In the genomic region with DNA sequence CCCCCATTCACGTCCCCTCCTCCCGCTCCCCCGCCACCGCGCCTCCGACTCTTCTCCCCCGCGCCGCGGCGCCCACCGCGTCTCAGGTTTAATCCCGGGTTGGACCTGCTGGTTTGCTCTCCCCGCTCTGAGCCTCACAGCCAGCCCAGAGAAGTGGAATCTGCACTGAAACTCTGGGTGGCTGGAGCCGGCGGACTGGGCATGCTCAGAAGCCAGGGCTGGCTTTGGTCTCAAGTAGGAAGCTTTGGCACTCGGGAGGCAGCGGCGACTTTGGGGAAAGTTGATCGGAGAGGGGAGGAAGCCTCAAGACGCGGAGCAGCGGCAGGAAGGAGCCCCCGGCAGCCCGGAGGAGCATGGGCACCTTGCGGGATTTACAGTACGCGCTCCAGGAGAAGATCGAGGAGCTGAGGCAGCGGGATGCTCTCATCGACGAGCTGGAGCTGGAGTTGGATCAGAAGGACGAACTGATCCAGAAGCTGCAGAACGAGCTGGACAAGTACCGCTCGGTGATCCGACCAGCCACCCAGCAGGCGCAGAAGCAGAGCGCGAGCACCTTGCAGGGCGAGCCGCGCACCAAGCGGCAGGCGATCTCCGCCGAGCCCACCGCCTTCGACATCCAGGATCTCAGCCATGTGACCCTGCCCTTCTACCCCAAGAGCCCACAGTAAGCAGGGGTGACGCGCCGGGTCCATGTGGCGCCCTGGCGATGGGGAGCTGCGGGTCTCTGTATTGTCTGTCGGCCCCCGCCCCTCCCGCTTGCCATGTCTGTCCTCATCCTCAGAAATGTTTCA, we compare ENCODE assay signal across 9 cellular contexts. TPM values are rescaled to one million over a fixed set of nuclear protein-coding genes. Genes with fewer than 3 reads are reported as not detected.
A peak's percentile ranks its signal among the peaks of the same experiment; 100 is the strongest.
DNase-seq lines count a peak whose midpoint lies in the region; ATAC-seq, FAIRE-seq and TF ChIP-seq lines count a peak whose summit lies in the region.
"Had no signal": no experiment of that assay in that cellular context is flagged by ENCODE, and none has a peak within 500 bp of the region (broad histone marks: within the 10 kb centered on the region; RNA-seq: fewer than 3 reads in every experiment).

A gene (plus strand): TSS at position 250 of the 791 bp plus-strand sequence.

- no peaks in the 10 kb centered on the region for H3K9me3 Mint-ChIP-seq in effector memory CD8-positive, alpha-beta T cell
- no peaks in the 10 kb centered on the region for H3K9me3 Mint-ChIP-seq in stimulated activated naive B cell treated with anti-CD40 and anti-IgM and Interleukin-4, amounts not matched to agents 10 μg/mL and 1 μg/mL and 100 μg/mL, for 72 hours

- H3K4me3 Mint-ChIP-seq in effector memory CD8-positive, alpha-beta T cell = peak within 1 kb of the TSS; percentile 74 to 80
- peak within 1 kb of the TSS; percentile 81 to 87 for H3K4me3 Mint-ChIP-seq in stimulated activated naive B cell treated with anti-CD40 and anti-IgM and Interleukin-4, amounts not matched to agents 10 μg/mL and 1 μg/mL and 100 μg/mL, for 72 hours

- H4K20me1 ChIP-seq in BLaER1 (no peaks in the 10 kb centered on the region), HepG2 (ENCODE audit: insufficient read depth, low read length) (no peaks in the 10 kb centered on the region)

- no peak within 1 kb of the TSS for H3K27ac Mint-ChIP-seq in effector memory CD8-positive, alpha-beta T cell
- no peak within 1 kb of the TSS for H3K27ac Mint-ChIP-seq in stimulated activated naive B cell treated with anti-CD40 and anti-IgM and Interleukin-4, amounts not matched to agents 10 μg/mL and 1 μg/mL and 100 μg/mL, for 72 hours

- POLR2A ChIA-PET in HEK293 (lab: Yijun Ruan, JAX) = interaction anchor here (1.4 to 2.9 kb wide), 4 partner anchors 10 to 625 kb away, joined by 3 to 21 read pairs (median 4); a partner anchor contains a TSS
- POLR2A ChIA-PET in HepG2 (lab: Yijun Ruan, JAX) = no interaction called here

- peaks cover 30% of the 10 kb centered on the region for H3K27me3 ChIP-seq in BLaER1
- peaks cover 3 to 30% of the 10 kb centered on the region in 2 experiments; a peak in 3 of 5 replicates for H3K27me3 ChIP-seq in HepG2 (ENCODE audit: control insufficient read depth in 1 of 2, insufficient read depth in 2 of 2, low read length in 2 of 2)

- peaks cover 59 to 64% of the 10 kb centered on the region in 2 donors for H3K27me3 Mint-ChIP-seq in effector memory CD8-positive, alpha-beta T cell
- H3K27me3 Mint-ChIP-seq in stimulated activated naive B cell treated with anti-CD40 and anti-IgM and Interleukin-4, amounts not matched to agents 10 μg/mL and 1 μg/mL and 100 μg/mL, for 72 hours = peaks cover 41 to 48% of the 10 kb centered on the region in 2 donors

- ATAC-seq in effector memory CD8-positive, alpha-beta T cell (replicated peaks) = no peak
- peak; percentile 97 for ATAC-seq in HepG2
- ATAC-seq in stimulated activated naive B cell treated with anti-CD40 and anti-IgM and Interleukin-4, amounts not matched to agents 10 μg/mL and 1 μg/mL and 100 μg/mL, for 72 hours (replicated peaks) = peak; percentile 64 to 65
- no peak for ATAC-seq in HG03039 (IDR thresholded peaks at IDR 0.05; ENCODE audit: unreplicated experiment)

- no peaks in the 10 kb centered on the region for H3K79me2 ChIP-seq in HepG2 (ENCODE audit: insufficient read depth, low read length)

- CTCF ChIA-PET in HEK293 (lab: Yijun Ruan, JAX) (interaction anchor here (0.6 to 2.7 kb wide), 3 partner anchors 11 to 1260 kb away, joined by 3 to 13 read pairs (median 4); no protein-coding TSS in a partner anchor), HepG2 (lab: Yijun Ruan, JAX; ENCODE audit: low intra/inter-chr PET ratio, low total read pairs) (no interaction called here)

- H3K4me3 ChIP-seq in BLaER1 (peak within 1 kb of the TSS; percentile 64), HEK293 (ENCODE audit: low read depth, low read length) (peak within 1 kb of the TSS; percentile 64), HepG2 (replicated peaks in 1 of 3; ENCODE audit: insufficient read depth in 1 of 3, low read depth in 2 of 3, low read length in 3 of 3) (peak within 1 kb of the TSS; percentile 20 to 52 (median 40); a peak in 4 of 6 replicates)

- no peak within 1 kb of the TSS for H3K27ac ChIP-seq in BLaER1
- peak within 1 kb of the TSS; percentile 79 for H3K27ac ChIP-seq in HEK293 (ENCODE audit: extremely low read depth, low read depth, low read length)
- H3K27ac ChIP-seq in HepG2 (ENCODE audit: extremely low read length, insufficient read depth, low read length) = no peak within 1 kb of the TSS
- H3K27ac ChIP-seq: HL-60 had no signal

- in situ Hi-C loops in HepG2 (cut with HindIII; ENCODE audit: extremely low pct_ligation_motif_present, low pct_unique_long_range_greater_than_20kb) = loop anchor here (25.0 kb wide), 1 partner anchor 888 kb away; no protein-coding TSS in a partner anchor

- H3K4me1 ChIP-seq in BLaER1 (no peaks in the 10 kb centered on the region; the same call in 1 of the 2 replicates), HEK293 (ENCODE audit: control insufficient read depth, insufficient read depth, low read length) (peaks cover 18% of the 10 kb centered on the region), HepG2 (ENCODE audit: insufficient read depth, low read length) (peaks cover 9% of the 10 kb centered on the region; the same call in 1 of the 2 replicates)

- no TSS peak for BruUV-seq in HepG2 (replicated peaks; lab: Mats Ljungman, UMichigan)

- WGBS in HepG2 (ENCODE audit: low lambda C conversion rate) = 52% methylated on average over 39 of the region's 59 CpGs

- no peak for FAIRE-seq in HepG2 (lab: Jason Lieb, UNC)

- H3K36me3 ChIP-seq in BLaER1 (no peaks in the 10 kb centered on the region), HEK293 (ENCODE audit: control insufficient read depth in 2 of 2, insufficient read depth in 1 of 2, low read length in 2 of 2) (no peaks in the 10 kb centered on the region), HepG2 (replicated peaks in 1 of 2; ENCODE audit: control insufficient read depth in 1 of 2, insufficient read depth in 2 of 2, low read length in 2 of 2) (no peaks in the 10 kb centered on the region)

- no peak for TF ChIP-seq RAD21 in HepG2 (CRISPR knock-in tag; IDR thresholded peaks at IDR 0.05)

- peaks cover 5% of the 10 kb centered on the region for H3K36me3 Mint-ChIP-seq in effector memory CD8-positive, alpha-beta T cell (ENCODE audit: insufficient read depth)
- peaks cover 0 to 1% of the 10 kb centered on the region in 2 donors for H3K36me3 Mint-ChIP-seq in stimulated activated naive B cell treated with anti-CD40 and anti-IgM and Interleukin-4, amounts not matched to agents 10 μg/mL and 1 μg/mL and 100 μg/mL, for 72 hours

- DNase-seq in SKM-1 (lab: John Stamatoyannopoulos, UW; ENCODE audit: unreplicated experiment) (peak; percentile 5), HepG2 (ENCODE audit: low spot score) (peak; percentile 5), DMS153 treated with DMSO at 0.1 percent for 48 hours (lab: John Stamatoyannopoulos, UW; ENCODE audit: unreplicated experiment) (no peak)
- no peak for DNase-seq in effector memory CD8-positive, alpha-beta T cell
- no peak for DNase-seq in stimulated activated naive B cell treated with anti-CD40 and anti-IgM and Interleukin-4, amounts not matched to agents 10 μg/mL and 1 μg/mL and 100 μg/mL, for 72 hours

- H3K9ac ChIP-seq in BLaER1 (no peak within 1 kb of the TSS), HepG2 (ENCODE audit: insufficient read depth, low read depth, low read length) (no peak within 1 kb of the TSS)

- TF ChIP-seq EP300 in HepG2 (IDR thresholded peaks at IDR 0.05; ENCODE audit: low read depth in 2 of 2, low read length in 2 of 2) (no peak), HepG2 (CRISPR knock-in tag; IDR thresholded peaks at IDR 0.05; ENCODE audit: borderline replicate concordance) (no peak)

- H3K9me3 ChIP-seq in BLaER1 (peaks cover 5% of the 10 kb centered on the region; the same call in 1 of the 2 replicates), HEK293 (ENCODE audit: control insufficient read depth, insufficient read depth, low read depth, low read length) (no peaks in the 10 kb centered on the region), HepG2 (ENCODE audit: low read length) (no peaks in the 10 kb centered on the region)

- peaks cover 7 to 8% of the 10 kb centered on the region in 2 donors for H3K4me1 Mint-ChIP-seq in effector memory CD8-positive, alpha-beta T cell (ENCODE audit: low read depth in 2 of 2)
- H3K4me1 Mint-ChIP-seq in stimulated activated naive B cell treated with anti-CD40 and anti-IgM and Interleukin-4, amounts not matched to agents 10 μg/mL and 1 μg/mL and 100 μg/mL, for 72 hours = peaks cover 12 to 15% of the 10 kb centered on the region in 2 donors

- H2AFZ ChIP-seq in HepG2 (ENCODE audit: low read length) = no peak within 1 kb of the TSS

- intact Hi-C loops in HepG2 (cut with micrococcal nuclease; ENCODE audit: unreplicated experiment) = loop anchor here (5.0 kb wide), 1 partner anchor 62 kb away; no protein-coding TSS in a partner anchor

- H3K4me2 ChIP-seq in BLaER1 = peak within 1 kb of the TSS; percentile 82
- H3K4me2 ChIP-seq in HepG2 (ENCODE audit: low read depth, low read length) = peak within 1 kb of the TSS; percentile 71

- no peak for TF ChIP-seq POLR2A in HepG2 (IDR thresholded peaks at IDR 0.05; ENCODE audit: insufficient read depth in 1 of 2, low read depth in 2 of 2, low read length in 2 of 2)

- TF ChIP-seq CTCF in HEK293 (tag by site-specific recombination; IDR thresholded peaks at IDR 0.05) (peak; percentile 33; the same call in 1 of the 2 replicates), HepG2 (CRISPR knock-in tag; IDR thresholded peaks at IDR 0.05) (no peak)

RNA-seq across cellular contexts. Expression of the gene that starts here (rescaled TPM):
- total RNA-seq in HepG2 (2016; rRNA removed; fragmentation: Illumina TruSeq; extraction: Trizol) = not detected in 2 replicates
- not detected in 2 replicates for total RNA-seq in HepG2 (2016; cell fraction: cytosol; rRNA removed; fragmentation: Illumina TruSeq; extraction: Trizol; ENCODE audit: low read depth)
- total RNA-seq in HepG2 (2016; cell fraction: insoluble cytoplasmic fraction; rRNA removed; fragmentation: Illumina TruSeq; extraction: Trizol) = not detected in 2 replicates
- total RNA-seq in HepG2 (2016; cell fraction: membrane; rRNA removed; fragmentation: Illumina TruSeq; extraction: Trizol) = not detected in 2 replicates
- total RNA-seq in HepG2 (2016; cell fraction: nucleus; rRNA removed; fragmentation: Illumina TruSeq; extraction: Trizol) = not detected in 2 replicates
- polyA plus RNA-seq in HepG2 (2011; rRNA removed) = 0.01 TPM in 1 of 2 replicates, not detected in the other
- polyA plus RNA-seq in HepG2 (2011; cell fraction: cytosol; rRNA removed) = not detected in 2 replicates
- not detected in 2 replicates for polyA plus RNA-seq in HepG2 (2011; cell fraction: nucleus; rRNA removed)
- not detected in 2 replicates for polyA plus RNA-seq in HepG2 (2012)
- not detected in 2 replicates for polyA plus RNA-seq in HepG2 (2016; cell fraction: cytosol; fragmentation: Illumina TruSeq; extraction: Trizol; ENCODE audit: low read depth)
- polyA plus RNA-seq in HepG2 (2016; cell fraction: insoluble cytoplasmic fraction; fragmentation: Illumina TruSeq; extraction: Trizol; ENCODE audit: low read depth) = not detected in 2 replicates
- not detected in 2 replicates for polyA plus RNA-seq in HepG2 (2016; cell fraction: membrane; fragmentation: Illumina TruSeq; extraction: Trizol; ENCODE audit: low read depth)
- polyA plus RNA-seq in HepG2 (2016; cell fraction: nucleus; fragmentation: Illumina TruSeq; extraction: Trizol; ENCODE audit: insufficient read depth, low read depth) = not detected in 2 replicates
- not detected in 2 replicates for polyA minus RNA-seq in HepG2 (2011; rRNA and poly(A)+ RNA removed; ENCODE audit: low replicate concordance)
- not detected in 2 replicates for polyA minus RNA-seq in HepG2 (2011; cell fraction: cytosol; rRNA and poly(A)+ RNA removed)
- polyA minus RNA-seq in HepG2 (2011; cell fraction: nucleus; rRNA and poly(A)+ RNA removed) = not detected in 2 replicates

Comparison
In these comparisons a context has a peak if more than half of its experiments do, and no peak if none do; other contexts are left out.
1. Peak in DNase-seq, ATAC-seq, H3K4me3 ChIP-seq and H3K4me2 ChIP-seq in HepG2; RNA of the gene not detected or under 1 TPM.
2. ATAC-seq: peak in stimulated activated naive B cell treated with anti-CD40 and anti-IgM and Interleukin-4, amounts not matched to agents 10 μg/mL and 1 μg/mL and 100 μg/mL, for 72 hours (2 of 2); none in effector memory CD8-positive, alpha-beta T cell (single experiment) and HG03039 (single experiment).
3. Peak in every context shown above with its lines, with median percentiles within 50 percentile points of each other: H3K4me3 ChIP-seq.